In the genomic region with DNA sequence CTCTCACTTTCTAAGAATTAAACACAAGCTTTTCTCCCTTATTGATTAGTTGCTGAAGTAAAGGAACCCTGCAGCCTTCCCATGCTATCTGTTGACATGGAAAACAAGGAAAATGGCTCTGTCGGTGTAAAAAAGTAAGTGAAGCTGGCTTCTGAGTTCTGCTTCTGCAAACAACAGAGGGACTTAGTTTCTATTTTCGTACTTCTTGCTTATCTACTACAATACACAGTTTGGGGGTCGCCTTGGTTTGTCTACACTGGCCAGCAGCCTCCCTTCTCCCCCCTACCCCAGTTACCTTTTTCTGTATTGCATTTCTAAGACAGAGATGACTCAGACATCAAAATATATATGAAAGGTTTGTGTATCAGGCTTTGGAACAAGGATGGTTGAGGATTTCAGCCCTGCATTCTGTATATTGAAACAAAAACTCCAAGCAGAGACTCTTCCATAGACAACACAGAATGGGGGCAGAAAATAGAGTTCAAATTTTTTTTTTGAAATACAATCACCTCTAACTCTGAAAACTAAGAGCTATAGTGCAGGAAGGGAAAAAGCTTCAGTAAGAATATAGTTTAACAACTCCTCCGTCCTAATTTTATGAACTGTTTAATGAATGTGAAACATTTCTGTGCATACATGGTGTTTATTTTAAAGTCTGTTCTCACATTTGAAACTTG, we compare ENCODE assay signal across 9 cellular contexts. TPM values are rescaled to one million over a fixed set of nuclear protein-coding genes. Genes with fewer than 3 reads are reported as not detected.
DNase-seq lines count a peak whose midpoint lies in the region; ATAC-seq, FAIRE-seq and TF ChIP-seq lines count a peak whose summit lies in the region.
"Had no signal": no experiment of that assay in that cellular context is flagged by ENCODE, and none has a peak within 500 bp of the region (broad histone marks: within the 10 kb centered on the region; RNA-seq: fewer than 3 reads in every experiment).

No MANE protein-coding gene starts in this region.

- no peak for TF ChIP-seq CTCF in gastroesophageal sphincter (IDR thresholded peaks at IDR 0.05)

- no peaks in the 10 kb centered on the region for H3K27me3 ChIP-seq in gastroesophageal sphincter
- no peaks in the 10 kb centered on the region for H3K27me3 ChIP-seq in small intestine (ENCODE audit: control insufficient read depth in 2 of 2, insufficient read depth in 2 of 2, low read length in 2 of 2)

- POLR2A ChIA-PET in activated CD4-positive, alpha-beta memory T cell treated with anti-CD3 and anti-CD28 coated beads for 36 hours (lab: Charles Lee), result interaction anchor here (0.6 kb wide), 1 partner anchor 157 kb away, joined by 3 read pairs; no protein-coding TSS in a partner anchor
- POLR2A ChIA-PET in activated CD4-positive, alpha-beta memory T cell treated with anti-CD3 and anti-CD28 coated beads, Interleukin-2, amount 10 ng/mL, durations not matched to agents 7 days and 5 days (lab: Charles Lee), result interaction anchor here (2.4 kb wide), 1 partner anchor 158 kb away, joined by 15 read pairs; a partner anchor contains a TSS

- WGBS in gastroesophageal sphincter (ENCODE audit: low coverage in 1 of 2), 2 donors, result 8 to 20% methylated on average over 4 of the region's 4 CpGs
- WGBS in small intestine, 3 donors, result 9 to 17% (median 11%) methylated on average over 4 of the region's 4 CpGs

- in situ Hi-C loops in SK-MEL-5 (cut with HindIII; ENCODE audit: low pct_unique_long_range_greater_than_20kb, low sequenced_read_pairs), result no loop called here

- H3K4me1 Mint-ChIP-seq in activated CD4-positive, alpha-beta memory T cell treated with anti-CD3 and anti-CD28 coated beads for 36 hours (ENCODE audit: low read depth), result peaks cover 36% of the 10 kb centered on the region
- peaks cover 24% of the 10 kb centered on the region for H3K4me1 Mint-ChIP-seq in activated CD4-positive, alpha-beta memory T cell treated with anti-CD3 and anti-CD28 coated beads, Interleukin-2, amount 10 ng/mL, durations not matched to agents 7 days and 5 days

- no peak for DNase-seq in activated CD4-positive, alpha-beta memory T cell treated with anti-CD3 and anti-CD28 coated beads for 36 hours
- no peak for DNase-seq in activated CD4-positive, alpha-beta memory T cell treated with anti-CD3 and anti-CD28 coated beads, Interleukin-2, amount 10 ng/mL, durations not matched to agents 7 days and 5 days
- DNase-seq in SK-MEL-5 (ENCODE audit: low read depth, low spot score) (peak; percentile 22), small intestine (no peak)
- no peak for DNase-seq in stimulated activated CD4-positive, alpha-beta T cell treated with anti-CD3 and anti-CD28 coated beads, Interleukin-1b, Interleukin-23, amount 100 ng/mL, for 48 hours

- no peak for FAIRE-seq in small intestine (lab: Jason Lieb, UNC)
- FAIRE-seq: endometrium had no signal

- H3K4me1 ChIP-seq in gastroesophageal sphincter (peaks cover 0 to 48% (median 3%) of the 10 kb centered on the region in 3 donors), small intestine (ENCODE audit: control insufficient read depth in 2 of 2, insufficient read depth in 1 of 2, low read depth in 1 of 2, low read length in 1 of 2) (peaks cover 3 to 10% of the 10 kb centered on the region in 2 donors)

- CTCF ChIA-PET in activated CD4-positive, alpha-beta memory T cell treated with anti-CD3 and anti-CD28 coated beads for 36 hours (lab: Charles Lee), result no interaction called here
- CTCF ChIA-PET in activated CD4-positive, alpha-beta memory T cell treated with anti-CD3 and anti-CD28 coated beads, Interleukin-2, amount 10 ng/mL, durations not matched to agents 7 days and 5 days (lab: Charles Lee), result interaction anchor here (1.0 to 1.1 kb wide), 2 partner anchors 108 to 451 kb away, joined by 4 read pairs; no protein-coding TSS in a partner anchor

- H3K27ac Mint-ChIP-seq in activated CD4-positive, alpha-beta memory T cell treated with anti-CD3 and anti-CD28 coated beads for 36 hours, result no peak overlapping the region
- H3K27ac Mint-ChIP-seq in activated CD4-positive, alpha-beta memory T cell treated with anti-CD3 and anti-CD28 coated beads, Interleukin-2, amount 10 ng/mL, durations not matched to agents 7 days and 5 days, result no peak overlapping the region

- intact Hi-C loops in activated CD4-positive, alpha-beta memory T cell treated with anti-CD3 and anti-CD28 coated beads for 36 hours (cut with micrococcal nuclease), result loop anchor here (5.0 kb wide), 1 partner anchor 129 kb away; no protein-coding TSS in a partner anchor

- H3K4me3 ChIP-seq in gastroesophageal sphincter (peak overlapping the region; percentile 35 to 39), small intestine (ENCODE audit: low read depth in 1 of 2, low read length in 2 of 2) (peak overlapping the region; percentile 27 to 34)

- TF ChIP-seq POLR2A in gastroesophageal sphincter (IDR thresholded peaks at IDR 0.05), result no peak

- H3K9me3 ChIP-seq in gastroesophageal sphincter (peaks cover 0 to 6% (median 0%) of the 10 kb centered on the region in 3 donors), small intestine (ENCODE audit: control insufficient read depth, low read depth) (no peaks in the 10 kb centered on the region)

- peaks cover 15% of the 10 kb centered on the region for H3K27me3 Mint-ChIP-seq in activated CD4-positive, alpha-beta memory T cell treated with anti-CD3 and anti-CD28 coated beads for 36 hours
- H3K27me3 Mint-ChIP-seq in activated CD4-positive, alpha-beta memory T cell treated with anti-CD3 and anti-CD28 coated beads, Interleukin-2, amount 10 ng/mL, durations not matched to agents 7 days and 5 days, result peaks cover 16% of the 10 kb centered on the region

- H3K36me3 Mint-ChIP-seq in activated CD4-positive, alpha-beta memory T cell treated with anti-CD3 and anti-CD28 coated beads for 36 hours, result peaks cover 10% of the 10 kb centered on the region
- H3K36me3 Mint-ChIP-seq in activated CD4-positive, alpha-beta memory T cell treated with anti-CD3 and anti-CD28 coated beads, Interleukin-2, amount 10 ng/mL, durations not matched to agents 7 days and 5 days (ENCODE audit: low read depth), result no peaks in the 10 kb centered on the region

- peaks cover 12% of the 10 kb centered on the region for H3K9me3 Mint-ChIP-seq in activated CD4-positive, alpha-beta memory T cell treated with anti-CD3 and anti-CD28 coated beads for 36 hours
- no peaks in the 10 kb centered on the region for H3K9me3 Mint-ChIP-seq in activated CD4-positive, alpha-beta memory T cell treated with anti-CD3 and anti-CD28 coated beads, Interleukin-2, amount 10 ng/mL, durations not matched to agents 7 days and 5 days

- peak overlapping the region; percentile 40 for H3K4me3 Mint-ChIP-seq in activated CD4-positive, alpha-beta memory T cell treated with anti-CD3 and anti-CD28 coated beads for 36 hours
- no peak overlapping the region for H3K4me3 Mint-ChIP-seq in activated CD4-positive, alpha-beta memory T cell treated with anti-CD3 and anti-CD28 coated beads, Interleukin-2, amount 10 ng/mL, durations not matched to agents 7 days and 5 days

- no peaks in the 10 kb centered on the region for H3K36me3 ChIP-seq in gastroesophageal sphincter
- H3K36me3 ChIP-seq in small intestine (ENCODE audit: control insufficient read depth in 2 of 2, insufficient read depth in 2 of 2, low read length in 2 of 2), result no peaks in the 10 kb centered on the region

- H3K27ac ChIP-seq in gastroesophageal sphincter, result peak overlapping the region in 3 of 4 donors; percentile 38 to 47 (median 41)
- peak overlapping the region; percentile 58 to 85 for H3K27ac ChIP-seq in small intestine (ENCODE audit: low read depth in 1 of 2, low read length in 1 of 2)

- ATAC-seq in gastroesophageal sphincter (no peak), GM19397 (IDR thresholded peaks at IDR 0.05; ENCODE audit: unreplicated experiment) (no peak), HG03342 (IDR thresholded peaks at IDR 0.05; ENCODE audit: unreplicated experiment) (no peak)

- no peak for TF ChIP-seq EP300 in gastroesophageal sphincter (IDR thresholded peaks at IDR 0.05)

RNA-seq across cellular contexts. Expression of a gene that starts 1.8 kb away (rescaled TPM):
- total RNA-seq in activated CD4-positive, alpha-beta memory T cell treated with anti-CD3 and anti-CD28 coated beads for 36 hours, result under 1 TPM; 0.38 to 0.48 TPM
- total RNA-seq in activated CD4-positive, alpha-beta memory T cell treated with anti-CD3 and anti-CD28 coated beads, Interleukin-2, amount 10 ng/mL, durations not matched to agents 7 days and 5 days, result under 1 TPM in 1 of 2 experiments, not detected in 1; 0.28 TPM
- 3.4 and 5.9 TPM in 2 replicates for total RNA-seq in SK-MEL-5 (2014; rRNA removed; shearing (Covaris generic))
- polyA plus RNA-seq in SK-MEL-5 (2015; cell fraction: cytosol; rRNA removed), result 2.3 and 3.8 TPM in 2 replicates
- 3.6 and 4.7 TPM in 2 replicates for polyA plus RNA-seq in SK-MEL-5 (2015; cell fraction: nucleus; rRNA removed)
- total RNA-seq in gastroesophageal sphincter, result under 1 TPM in 3 of 4 donors, not detected in 1; 0.31 to 0.67 (median 0.57) TPM
- 1 to 10 TPM; 2.2 to 5.0 (median 4.3) TPM for polyA plus RNA-seq in small intestine
